ENCODE assay signal across 8 cellular contexts in genomic region chr5:65624570-65625555, GRCh38. TPM values are rescaled to one million over a fixed set of nuclear protein-coding genes. Genes with fewer than 3 reads are reported as not detected.
DNase-seq lines count a peak whose midpoint lies in the region; ATAC-seq and TF ChIP-seq lines count a peak whose summit lies in the region.

SHLD3 (plus strand) TSS chr5:65625027; CDS start chr5:65629588, 4,561 bp downstream.
TRAPPC13 (plus strand) TSS chr5:65625027; CDS start chr5:65625061, 34 bp downstream.

- in situ Hi-C loops in SK-MEL-5 (cut with HindIII; ENCODE audit: low pct_unique_long_range_greater_than_20kb, low sequenced_read_pairs): no loop called here

- peak within 1 kb of the TSS; percentile 87 to 93 for H3K27ac ChIP-seq in testis

- H3K9me3 Mint-ChIP-seq in HFFc6: no peaks in the 10 kb centered on the region
- H3K9me3 Mint-ChIP-seq in activated naive CD4-positive, alpha-beta T cell treated with anti-CD3 and anti-CD28 coated beads, Interleukin-2, amount 50 U/mL, for 72 hours: no peaks in the 10 kb centered on the region
- H3K9me3 Mint-ChIP-seq in glutamatergic neuron (ENCODE audit: unreplicated experiment): peaks cover 1% of the 10 kb centered on the region

- ATAC-seq in activated naive CD4-positive, alpha-beta T cell treated with anti-CD3 and anti-CD28 coated beads, Interleukin-2, amount 50 U/mL, for 72 hours: peak; percentile 73 to 84
- peak; percentile 90 for ATAC-seq in omental fat pad (ENCODE audit: low FRiP score)

- H3K27ac Mint-ChIP-seq in HFFc6: peak within 1 kb of the TSS; percentile 96
- peak within 1 kb of the TSS; percentile 92 to 98 for H3K27ac Mint-ChIP-seq in activated naive CD4-positive, alpha-beta T cell treated with anti-CD3 and anti-CD28 coated beads, Interleukin-2, amount 50 U/mL, for 72 hours
- H3K27ac Mint-ChIP-seq in glutamatergic neuron (ENCODE audit: unreplicated experiment): peak within 1 kb of the TSS; percentile 94

- H3K4me1 ChIP-seq in testis: peaks cover 19% of the 10 kb centered on the region

- H3K36me3 ChIP-seq in GM06990 (ENCODE audit: control insufficient read depth, insufficient read depth, low read length) (no peaks in the 10 kb centered on the region; the same call in none of the 2 replicates), testis (ENCODE audit: low read depth, missing control alignments) (no peaks in the 10 kb centered on the region)

- intact Hi-C loops in testis (cut with DNase I; ENCODE audit: low total_unique reads): no loop called here

- no peaks in the 10 kb centered on the region for H3K9me3 ChIP-seq in testis

- H3K4me3 Mint-ChIP-seq in HFFc6 (peak within 1 kb of the TSS; percentile 100), glutamatergic neuron (ENCODE audit: unreplicated experiment) (peak within 1 kb of the TSS; percentile 98)

- 1% methylated on average over 36 of the region's 36 CpGs for WGBS in testis, 2 donors

- no peaks in the 10 kb centered on the region for H3K27me3 Mint-ChIP-seq in HFFc6 (ENCODE audit: insufficient read depth)
- H3K27me3 Mint-ChIP-seq in glutamatergic neuron (ENCODE audit: unreplicated experiment): peaks cover 7% of the 10 kb centered on the region

- DNase-seq in GM06990 (ENCODE audit: extremely low read depth, insufficient read length) (no peak), HFFc6 (peak; percentile 81), NAMALWA (ENCODE audit: low spot score) (peak; percentile 92), SK-MEL-5 (ENCODE audit: low read depth, low spot score) (peak; percentile 91), glutamatergic neuron (peak; percentile 71), omental fat pad (ENCODE audit: low spot score) (peak; percentile 41), testis (peak; percentile 93)
- peak; percentile 74 to 77 for DNase-seq in activated naive CD4-positive, alpha-beta T cell treated with anti-CD3 and anti-CD28 coated beads, Interleukin-2, amount 50 U/mL, for 72 hours (ENCODE audit: low spot score in 2 of 2)

- H3K4me1 Mint-ChIP-seq in HFFc6 (ENCODE audit: low read depth) (peaks cover 32% of the 10 kb centered on the region), glutamatergic neuron (ENCODE audit: low read depth, unreplicated experiment) (peaks cover 9% of the 10 kb centered on the region)

- H3K27me3 ChIP-seq in GM06990 (replicated peaks; ENCODE audit: control insufficient read depth, insufficient read depth, low read length): no peaks in the 10 kb centered on the region
- no peaks in the 10 kb centered on the region for H3K27me3 ChIP-seq in testis

- H3K4me3 ChIP-seq in GM06990 (replicated peaks; ENCODE audit: low read depth, low read length): peak within 1 kb of the TSS; percentile 81
- peak within 1 kb of the TSS; percentile 92 to 95 for H3K4me3 ChIP-seq in testis

- no peak for TF ChIP-seq CTCF in GM06990 (IDR thresholded peaks at IDR 0.05; ENCODE audit: insufficient read depth, low read length, poor library complexity, severe bottlenecking)
- TF ChIP-seq CTCF in HFFc6 (IDR thresholded peaks at IDR 0.05): no peak
- TF ChIP-seq CTCF in glutamatergic neuron (IDR thresholded peaks at IDR 0.05; ENCODE audit: partially characterized antibody, unreplicated experiment): no peak
- TF ChIP-seq CTCF in omental fat pad (IDR thresholded peaks at IDR 0.05): no peak
- TF ChIP-seq CTCF in testis (IDR thresholded peaks at IDR 0.05): peak in 1 of 3 experiments; percentile 21

- peaks cover 16% of the 10 kb centered on the region for H3K36me3 Mint-ChIP-seq in HFFc6 (ENCODE audit: low read depth)
- H3K36me3 Mint-ChIP-seq in activated naive CD4-positive, alpha-beta T cell treated with anti-CD3 and anti-CD28 coated beads, Interleukin-2, amount 50 U/mL, for 72 hours: peaks cover 17 to 21% of the 10 kb centered on the region in 2 donors
- no peaks in the 10 kb centered on the region for H3K36me3 Mint-ChIP-seq in glutamatergic neuron (ENCODE audit: unreplicated experiment)

- TF ChIP-seq POLR2A in testis (IDR thresholded peaks at IDR 0.05): no peak

RNA-seq across cellular contexts. Expression of gene SHLD3, which starts in this region (rescaled TPM):
- 1 to 10 TPM; 1.2 to 2.0 (median 1.4) TPM for total RNA-seq in HFFc6 (2021; fragmentation: NEBNext Ultra II Directional; extraction: Animal tissue kit (Norgen Biotek cat#: 25700))
- total RNA-seq in SK-MEL-5 (2014; rRNA removed; shearing (Covaris generic)): 5.3 TPM in 2 replicates
- polyA plus RNA-seq in SK-MEL-5 (2015; cell fraction: cytosol; rRNA removed): 2.7 and 3.6 TPM in 2 replicates
- 6.2 and 9.5 TPM in 2 replicates for polyA plus RNA-seq in SK-MEL-5 (2015; cell fraction: nucleus; rRNA removed)
- 1 to 10 TPM; 1.9 to 5.0 TPM for total RNA-seq in activated naive CD4-positive, alpha-beta T cell treated with anti-CD3 and anti-CD28 coated beads, Interleukin-2, amount 50 U/mL, for 72 hours
- total RNA-seq in glutamatergic neuron (ENCODE audit: unreplicated experiment) (4.7 TPM), omental fat pad (1 to 10 TPM; 2.3 to 4.1 (median 3.4) TPM), testis (1 to 10 TPM; 3.0 to 4.6 TPM)
- 3.5 TPM for polyA plus RNA-seq in testis (ENCODE audit: insufficient read depth, low read depth, low replicate concordance)

RNA-seq across cellular contexts. Expression of gene TRAPPC13, which starts in this region (rescaled TPM):
- total RNA-seq in HFFc6 (2021; fragmentation: NEBNext Ultra II Directional; extraction: Animal tissue kit (Norgen Biotek cat#: 25700)): 10 to 100 TPM; 15.3 to 20.8 (median 19.4) TPM
- 31.6 and 33.9 TPM in 2 replicates for total RNA-seq in SK-MEL-5 (2014; rRNA removed; shearing (Covaris generic))
- polyA plus RNA-seq in SK-MEL-5 (2015; cell fraction: cytosol; rRNA removed): 12.0 and 19.2 TPM in 2 replicates
- 43.4 and 53.9 TPM in 2 replicates for polyA plus RNA-seq in SK-MEL-5 (2015; cell fraction: nucleus; rRNA removed)
- 10 to 100 TPM; 17.8 to 39.8 TPM for total RNA-seq in activated naive CD4-positive, alpha-beta T cell treated with anti-CD3 and anti-CD28 coated beads, Interleukin-2, amount 50 U/mL, for 72 hours
- 22.4 TPM for total RNA-seq in glutamatergic neuron (ENCODE audit: unreplicated experiment)
- total RNA-seq in omental fat pad: 10 to 100 TPM; 10.2 to 16.1 (median 12.4) TPM
- total RNA-seq in testis: 10 to 100 TPM; 17.3 to 18.9 TPM
- polyA plus RNA-seq in testis (ENCODE audit: insufficient read depth, low read depth, low replicate concordance): 22.1 TPM
